Comparison of ENCODE assay signal across 1 cellular context in the genomic region with DNA sequence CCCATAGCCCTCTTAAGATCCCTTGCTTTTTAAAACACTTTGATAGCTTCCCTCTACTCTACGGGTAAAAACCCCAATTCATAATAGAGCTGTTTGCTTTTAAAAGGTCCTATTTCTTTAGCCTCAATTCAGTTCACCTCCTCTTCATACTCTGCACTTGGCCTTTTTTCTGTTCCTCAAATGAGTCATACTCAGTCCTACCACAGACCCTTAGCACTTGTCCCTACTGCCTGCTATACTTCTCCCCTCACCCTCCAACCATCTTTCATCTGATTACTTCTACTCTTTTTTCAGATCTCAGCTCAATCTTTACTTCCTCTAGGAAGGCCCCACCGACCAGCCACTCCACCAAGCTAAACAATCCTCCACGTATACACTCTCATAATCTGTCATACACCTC.
TF ChIP-seq lines count a peak whose summit lies in the region.

No MANE protein-coding gene starts in this region.

TF ChIP-seq in K562, 482 proteins besides CTCF, POLR2A, EP300 and RAD21 (continued from another document):
- TF ChIP-seq, protein P1, sequence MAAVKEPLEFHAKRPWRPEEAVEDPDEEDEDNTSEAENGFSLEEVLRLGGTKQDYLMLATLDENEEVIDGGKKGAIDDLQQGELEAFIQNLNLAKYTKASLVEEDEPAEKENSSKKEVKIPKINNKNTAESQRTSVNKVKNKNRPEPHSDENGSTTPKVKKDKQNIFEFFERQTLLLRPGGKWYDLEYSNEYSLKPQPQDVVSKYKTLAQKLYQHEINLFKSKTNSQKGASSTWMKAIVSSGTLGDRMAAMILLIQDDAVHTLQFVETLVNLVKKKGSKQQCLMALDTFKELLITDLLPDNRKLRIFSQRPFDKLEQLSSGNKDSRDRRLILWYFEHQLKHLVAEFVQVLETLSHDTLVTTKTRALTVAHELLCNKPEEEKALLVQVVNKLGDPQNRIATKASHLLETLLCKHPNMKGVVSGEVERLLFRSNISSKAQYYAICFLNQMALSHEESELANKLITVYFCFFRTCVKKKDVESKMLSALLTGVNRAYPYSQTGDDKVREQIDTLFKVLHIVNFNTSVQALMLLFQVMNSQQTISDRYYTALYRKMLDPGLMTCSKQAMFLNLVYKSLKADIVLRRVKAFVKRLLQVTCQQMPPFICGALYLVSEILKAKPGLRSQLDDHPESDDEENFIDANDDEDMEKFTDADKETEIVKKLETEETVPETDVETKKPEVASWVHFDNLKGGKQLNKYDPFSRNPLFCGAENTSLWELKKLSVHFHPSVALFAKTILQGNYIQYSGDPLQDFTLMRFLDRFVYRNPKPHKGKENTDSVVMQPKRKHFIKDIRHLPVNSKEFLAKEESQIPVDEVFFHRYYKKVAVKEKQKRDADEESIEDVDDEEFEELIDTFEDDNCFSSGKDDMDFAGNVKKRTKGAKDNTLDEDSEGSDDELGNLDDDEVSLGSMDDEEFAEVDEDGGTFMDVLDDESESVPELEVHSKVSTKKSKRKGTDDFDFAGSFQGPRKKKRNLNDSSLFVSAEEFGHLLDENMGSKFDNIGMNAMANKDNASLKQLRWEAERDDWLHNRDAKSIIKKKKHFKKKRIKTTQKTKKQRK (IDR thresholded peaks at IDR 0.05; ENCODE audit: borderline replicate concordance, low read depth, low read length) = no peak
- no peak for TF ChIP-seq ETS2 (tag; IDR thresholded peaks at IDR 0.05; ENCODE audit: borderline replicate concordance, poor library complexity, severe bottlenecking)
- TF ChIP-seq NEUROD1 (IDR thresholded peaks at IDR 0.05; ENCODE audit: borderline replicate concordance, low read depth, low read length, partially characterized antibody) = no peak
- no peak for TF ChIP-seq SREBF2 (CRISPR knock-in tag; IDR thresholded peaks at IDR 0.05)
- TF ChIP-seq ZNF217 (CRISPR knock-in tag; IDR thresholded peaks at IDR 0.05) = no peak
- no peak for TF ChIP-seq ZNF778 (CRISPR knock-in tag; IDR thresholded peaks at IDR 0.05)
- peak in 1 of 2 experiments; percentile 27; a peak in 1 of 4 replicates for TF ChIP-seq RCOR1 (IDR thresholded peaks at IDR 0.05; ENCODE audit: borderline replicate concordance in 1 of 2, low read depth in 2 of 2, low read length in 2 of 2)
- TF ChIP-seq ZNF174 (CRISPR knock-in tag; IDR thresholded peaks at IDR 0.05) = no peak
- no peak for TF ChIP-seq CBX1 (IDR thresholded peaks at IDR 0.05; ENCODE audit: low read depth)
- TF ChIP-seq TARDBP (IDR thresholded peaks at IDR 0.05) = no peak
- peak; percentile 92 for TF ChIP-seq SMARCA5 (IDR thresholded peaks at IDR 0.05)
- TF ChIP-seq, protein P2, sequence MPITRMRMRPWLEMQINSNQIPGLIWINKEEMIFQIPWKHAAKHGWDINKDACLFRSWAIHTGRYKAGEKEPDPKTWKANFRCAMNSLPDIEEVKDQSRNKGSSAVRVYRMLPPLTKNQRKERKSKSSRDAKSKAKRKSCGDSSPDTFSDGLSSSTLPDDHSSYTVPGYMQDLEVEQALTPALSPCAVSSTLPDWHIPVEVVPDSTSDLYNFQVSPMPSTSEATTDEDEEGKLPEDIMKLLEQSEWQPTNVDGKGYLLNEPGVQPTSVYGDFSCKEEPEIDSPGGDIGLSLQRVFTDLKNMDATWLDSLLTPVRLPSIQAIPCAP (CRISPR knock-in tag; IDR thresholded peaks at IDR 0.05; ENCODE audit: borderline replicate concordance) = no peak
- no peak for TF ChIP-seq ZEB2 (IDR thresholded peaks at IDR 0.05)
- TF ChIP-seq ZNF785 (CRISPR knock-in tag; IDR thresholded peaks at IDR 0.05) = no peak
- TF ChIP-seq LEF1 (IDR thresholded peaks at IDR 0.05) = 0 out of 2 replicates have a peak, but pooled peaks have one; percentile 33
- no peak for TF ChIP-seq ZNF253 (CRISPR knock-in tag; conservative IDR thresholded peaks at IDR 0.05)
- TF ChIP-seq KAT2B (IDR thresholded peaks at IDR 0.05; ENCODE audit: low read depth, low read length) = no peak
- TF ChIP-seq, protein P3, sequence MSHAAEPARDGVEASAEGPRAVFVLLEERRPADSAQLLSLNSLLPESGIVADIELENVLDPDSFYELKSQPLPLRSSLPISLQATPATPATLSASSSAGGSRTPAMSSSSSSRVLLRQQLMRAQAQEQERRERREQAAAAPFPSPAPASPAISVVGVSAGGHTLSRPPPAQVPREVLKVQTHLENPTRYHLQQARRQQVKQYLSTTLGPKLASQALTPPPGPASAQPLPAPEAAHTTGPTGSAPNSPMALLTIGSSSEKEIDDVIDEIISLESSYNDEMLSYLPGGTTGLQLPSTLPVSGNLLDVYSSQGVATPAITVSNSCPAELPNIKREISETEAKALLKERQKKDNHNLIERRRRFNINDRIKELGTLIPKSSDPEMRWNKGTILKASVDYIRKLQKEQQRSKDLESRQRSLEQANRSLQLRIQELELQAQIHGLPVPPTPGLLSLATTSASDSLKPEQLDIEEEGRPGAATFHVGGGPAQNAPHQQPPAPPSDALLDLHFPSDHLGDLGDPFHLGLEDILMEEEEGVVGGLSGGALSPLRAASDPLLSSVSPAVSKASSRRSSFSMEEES (CRISPR knock-in tag; IDR thresholded peaks at IDR 0.05) = no peak
- peak; percentile 74; the same call in 1 of the 2 replicates for TF ChIP-seq DPF2 (IDR thresholded peaks at IDR 0.05)
- no peak for TF ChIP-seq PHB (CRISPR knock-in tag; IDR thresholded peaks at IDR 0.05)
- TF ChIP-seq, protein P4, sequence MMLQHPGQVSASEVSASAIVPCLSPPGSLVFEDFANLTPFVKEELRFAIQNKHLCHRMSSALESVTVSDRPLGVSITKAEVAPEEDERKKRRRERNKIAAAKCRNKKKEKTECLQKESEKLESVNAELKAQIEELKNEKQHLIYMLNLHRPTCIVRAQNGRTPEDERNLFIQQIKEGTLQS (IDR thresholded peaks at IDR 0.05) = peak; percentile 80
- TF ChIP-seq, protein P4 (CRISPR knock-in tag; conservative IDR thresholded peaks at IDR 0.05) = no peak
- TF ChIP-seq, protein P5, sequence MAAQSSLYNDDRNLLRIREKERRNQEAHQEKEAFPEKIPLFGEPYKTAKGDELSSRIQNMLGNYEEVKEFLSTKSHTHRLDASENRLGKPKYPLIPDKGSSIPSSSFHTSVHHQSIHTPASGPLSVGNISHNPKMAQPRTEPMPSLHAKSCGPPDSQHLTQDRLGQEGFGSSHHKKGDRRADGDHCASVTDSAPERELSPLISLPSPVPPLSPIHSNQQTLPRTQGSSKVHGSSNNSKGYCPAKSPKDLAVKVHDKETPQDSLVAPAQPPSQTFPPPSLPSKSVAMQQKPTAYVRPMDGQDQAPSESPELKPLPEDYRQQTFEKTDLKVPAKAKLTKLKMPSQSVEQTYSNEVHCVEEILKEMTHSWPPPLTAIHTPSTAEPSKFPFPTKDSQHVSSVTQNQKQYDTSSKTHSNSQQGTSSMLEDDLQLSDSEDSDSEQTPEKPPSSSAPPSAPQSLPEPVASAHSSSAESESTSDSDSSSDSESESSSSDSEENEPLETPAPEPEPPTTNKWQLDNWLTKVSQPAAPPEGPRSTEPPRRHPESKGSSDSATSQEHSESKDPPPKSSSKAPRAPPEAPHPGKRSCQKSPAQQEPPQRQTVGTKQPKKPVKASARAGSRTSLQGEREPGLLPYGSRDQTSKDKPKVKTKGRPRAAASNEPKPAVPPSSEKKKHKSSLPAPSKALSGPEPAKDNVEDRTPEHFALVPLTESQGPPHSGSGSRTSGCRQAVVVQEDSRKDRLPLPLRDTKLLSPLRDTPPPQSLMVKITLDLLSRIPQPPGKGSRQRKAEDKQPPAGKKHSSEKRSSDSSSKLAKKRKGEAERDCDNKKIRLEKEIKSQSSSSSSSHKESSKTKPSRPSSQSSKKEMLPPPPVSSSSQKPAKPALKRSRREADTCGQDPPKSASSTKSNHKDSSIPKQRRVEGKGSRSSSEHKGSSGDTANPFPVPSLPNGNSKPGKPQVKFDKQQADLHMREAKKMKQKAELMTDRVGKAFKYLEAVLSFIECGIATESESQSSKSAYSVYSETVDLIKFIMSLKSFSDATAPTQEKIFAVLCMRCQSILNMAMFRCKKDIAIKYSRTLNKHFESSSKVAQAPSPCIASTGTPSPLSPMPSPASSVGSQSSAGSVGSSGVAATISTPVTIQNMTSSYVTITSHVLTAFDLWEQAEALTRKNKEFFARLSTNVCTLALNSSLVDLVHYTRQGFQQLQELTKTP (IDR thresholded peaks at IDR 0.05; ENCODE audit: low read depth in 1 of 2, partially characterized antibody in 2 of 2) = peak in 1 of 2 experiments; percentile 40
- TF ChIP-seq, protein P6, sequence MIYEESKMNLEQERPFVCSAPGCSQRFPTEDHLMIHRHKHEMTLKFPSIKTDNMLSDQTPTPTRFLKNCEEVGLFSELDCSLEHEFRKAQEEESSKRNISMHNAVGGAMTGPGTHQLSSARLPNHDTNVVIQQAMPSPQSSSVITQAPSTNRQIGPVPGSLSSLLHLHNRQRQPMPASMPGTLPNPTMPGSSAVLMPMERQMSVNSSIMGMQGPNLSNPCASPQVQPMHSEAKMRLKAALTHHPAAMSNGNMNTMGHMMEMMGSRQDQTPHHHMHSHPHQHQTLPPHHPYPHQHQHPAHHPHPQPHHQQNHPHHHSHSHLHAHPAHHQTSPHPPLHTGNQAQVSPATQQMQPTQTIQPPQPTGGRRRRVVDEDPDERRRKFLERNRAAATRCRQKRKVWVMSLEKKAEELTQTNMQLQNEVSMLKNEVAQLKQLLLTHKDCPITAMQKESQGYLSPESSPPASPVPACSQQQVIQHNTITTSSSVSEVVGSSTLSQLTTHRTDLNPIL (CRISPR knock-in tag; IDR thresholded peaks at IDR 0.05) = no peak
- TF ChIP-seq, protein P7, sequence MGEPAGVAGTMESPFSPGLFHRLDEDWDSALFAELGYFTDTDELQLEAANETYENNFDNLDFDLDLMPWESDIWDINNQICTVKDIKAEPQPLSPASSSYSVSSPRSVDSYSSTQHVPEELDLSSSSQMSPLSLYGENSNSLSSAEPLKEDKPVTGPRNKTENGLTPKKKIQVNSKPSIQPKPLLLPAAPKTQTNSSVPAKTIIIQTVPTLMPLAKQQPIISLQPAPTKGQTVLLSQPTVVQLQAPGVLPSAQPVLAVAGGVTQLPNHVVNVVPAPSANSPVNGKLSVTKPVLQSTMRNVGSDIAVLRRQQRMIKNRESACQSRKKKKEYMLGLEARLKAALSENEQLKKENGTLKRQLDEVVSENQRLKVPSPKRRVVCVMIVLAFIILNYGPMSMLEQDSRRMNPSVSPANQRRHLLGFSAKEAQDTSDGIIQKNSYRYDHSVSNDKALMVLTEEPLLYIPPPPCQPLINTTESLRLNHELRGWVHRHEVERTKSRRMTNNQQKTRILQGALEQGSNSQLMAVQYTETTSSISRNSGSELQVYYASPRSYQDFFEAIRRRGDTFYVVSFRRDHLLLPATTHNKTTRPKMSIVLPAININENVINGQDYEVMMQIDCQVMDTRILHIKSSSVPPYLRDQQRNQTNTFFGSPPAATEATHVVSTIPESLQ (CRISPR knock-in tag; IDR thresholded peaks at IDR 0.05) = no peak
- no peak for TF ChIP-seq TBP (optimal IDR thresholded peaks at IDR 0.05; ENCODE audit: low read depth, low read length)
- 0 out of 4 replicates have a peak, but pooled peaks of 1 of the 2 experiments have one; percentile 15 for TF ChIP-seq MAZ (CRISPR knock-in tag; conservative IDR thresholded peaks at IDR 0.05 in 1 of 2, IDR thresholded peaks at IDR 0.05 in 1 of 2)
- TF ChIP-seq NCOA2 (IDR thresholded peaks at IDR 0.05; ENCODE audit: partially characterized antibody in 2 of 2) = no peak
- no peak for TF ChIP-seq CC2D1A (IDR thresholded peaks at IDR 0.05)
- TF ChIP-seq ZNF12 (CRISPR knock-in tag; IDR thresholded peaks at IDR 0.05) = no peak
- TF ChIP-seq CTBP1 (IDR thresholded peaks at IDR 0.05; ENCODE audit: borderline replicate concordance) = no peak
- TF ChIP-seq, protein P8, sequence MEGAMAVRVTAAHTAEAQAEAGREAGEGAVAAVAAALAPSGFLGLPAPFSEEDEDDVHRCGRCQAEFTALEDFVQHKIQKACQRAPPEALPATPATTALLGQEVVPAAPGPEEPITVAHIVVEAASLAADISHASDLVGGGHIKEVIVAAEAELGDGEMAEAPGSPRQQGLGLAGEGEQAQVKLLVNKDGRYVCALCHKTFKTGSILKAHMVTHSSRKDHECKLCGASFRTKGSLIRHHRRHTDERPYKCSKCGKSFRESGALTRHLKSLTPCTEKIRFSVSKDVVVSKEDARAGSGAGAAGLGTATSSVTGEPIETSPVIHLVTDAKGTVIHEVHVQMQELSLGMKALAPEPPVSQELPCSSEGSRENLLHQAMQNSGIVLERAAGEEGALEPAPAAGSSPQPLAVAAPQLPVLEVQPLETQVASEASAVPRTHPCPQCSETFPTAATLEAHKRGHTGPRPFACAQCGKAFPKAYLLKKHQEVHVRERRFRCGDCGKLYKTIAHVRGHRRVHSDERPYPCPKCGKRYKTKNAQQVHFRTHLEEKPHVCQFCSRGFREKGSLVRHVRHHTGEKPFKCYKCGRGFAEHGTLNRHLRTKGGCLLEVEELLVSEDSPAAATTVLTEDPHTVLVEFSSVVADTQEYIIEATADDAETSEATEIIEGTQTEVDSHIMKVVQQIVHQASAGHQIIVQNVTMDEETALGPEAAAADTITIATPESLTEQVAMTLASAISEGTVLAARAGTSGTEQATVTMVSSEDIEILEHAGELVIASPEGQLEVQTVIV (CRISPR knock-in tag; IDR thresholded peaks at IDR 0.05; ENCODE audit: borderline replicate concordance) = no peak
- TF ChIP-seq SPI1 (IDR thresholded peaks at IDR 0.05; ENCODE audit: borderline replicate concordance, low read depth, low read length) = no peak
- TF ChIP-seq OTX1 (CRISPR knock-in tag; IDR thresholded peaks at IDR 0.05) = no peak
- no peak for TF ChIP-seq ZFP1 (CRISPR knock-in tag; IDR thresholded peaks at IDR 0.05)
- peak; percentile 48; the same call in 1 of the 2 replicates for TF ChIP-seq SMARCE1 (IDR thresholded peaks at IDR 0.05)
- TF ChIP-seq, protein P9, sequence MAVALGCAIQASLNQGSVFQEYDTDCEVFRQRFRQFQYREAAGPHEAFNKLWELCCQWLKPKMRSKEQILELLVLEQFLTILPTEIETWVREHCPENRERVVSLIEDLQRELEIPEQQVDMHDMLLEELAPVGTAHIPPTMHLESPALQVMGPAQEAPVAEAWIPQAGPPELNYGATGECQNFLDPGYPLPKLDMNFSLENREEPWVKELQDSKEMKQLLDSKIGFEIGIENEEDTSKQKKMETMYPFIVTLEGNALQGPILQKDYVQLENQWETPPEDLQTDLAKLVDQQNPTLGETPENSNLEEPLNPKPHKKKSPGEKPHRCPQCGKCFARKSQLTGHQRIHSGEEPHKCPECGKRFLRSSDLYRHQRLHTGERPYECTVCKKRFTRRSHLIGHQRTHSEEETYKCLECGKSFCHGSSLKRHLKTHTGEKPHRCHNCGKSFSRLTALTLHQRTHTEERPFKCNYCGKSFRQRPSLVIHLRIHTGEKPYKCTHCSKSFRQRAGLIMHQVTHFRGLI (CRISPR knock-in tag; IDR thresholded peaks at IDR 0.05) = no peak
TF ChIP-seq in K562: peak in this region for 26.
